1 cellular context compared by ENCODE assay signal in the genomic region with DNA sequence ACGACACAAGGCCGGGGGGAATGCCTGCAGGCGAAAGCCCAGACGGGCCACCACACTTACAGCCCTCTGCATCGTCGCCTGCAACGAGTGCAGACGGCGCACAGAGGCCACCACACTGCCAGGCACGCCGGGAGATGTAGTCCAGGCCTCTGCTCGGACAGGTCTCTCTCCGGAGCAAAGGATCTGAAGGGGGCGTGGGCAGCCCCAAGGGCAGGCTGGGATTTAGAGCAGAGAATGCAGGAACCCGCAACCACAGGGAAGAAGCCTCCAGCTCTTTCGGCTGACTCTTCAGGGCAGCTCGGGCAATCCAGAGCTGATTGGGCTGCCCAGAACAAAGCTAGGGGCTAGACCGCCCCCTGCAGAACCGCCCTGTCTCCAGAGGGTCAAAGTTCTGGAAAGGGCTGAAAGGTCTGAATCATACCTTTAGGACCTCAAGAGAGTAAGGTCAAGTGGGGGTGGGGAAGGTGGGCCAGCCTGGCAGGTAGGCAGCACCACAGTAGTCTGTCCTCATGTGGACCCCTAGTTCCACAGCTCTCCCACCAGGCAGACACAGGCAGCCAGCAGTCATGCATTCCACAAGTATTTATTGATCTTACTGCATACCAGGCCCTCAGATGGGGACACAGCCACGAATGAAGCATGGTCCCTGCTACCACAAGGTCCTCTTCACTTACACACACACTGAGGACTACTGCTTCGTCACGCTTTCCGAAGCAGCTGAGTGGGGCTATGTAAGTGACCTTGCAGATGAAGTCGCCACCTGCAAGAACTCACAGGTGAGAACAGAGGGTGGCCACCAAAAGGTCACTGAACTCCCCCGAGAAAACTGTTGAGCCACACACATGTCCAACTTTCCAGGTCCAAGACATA.
TF ChIP-seq lines count a peak whose summit lies in the region.

A gene with protein sequence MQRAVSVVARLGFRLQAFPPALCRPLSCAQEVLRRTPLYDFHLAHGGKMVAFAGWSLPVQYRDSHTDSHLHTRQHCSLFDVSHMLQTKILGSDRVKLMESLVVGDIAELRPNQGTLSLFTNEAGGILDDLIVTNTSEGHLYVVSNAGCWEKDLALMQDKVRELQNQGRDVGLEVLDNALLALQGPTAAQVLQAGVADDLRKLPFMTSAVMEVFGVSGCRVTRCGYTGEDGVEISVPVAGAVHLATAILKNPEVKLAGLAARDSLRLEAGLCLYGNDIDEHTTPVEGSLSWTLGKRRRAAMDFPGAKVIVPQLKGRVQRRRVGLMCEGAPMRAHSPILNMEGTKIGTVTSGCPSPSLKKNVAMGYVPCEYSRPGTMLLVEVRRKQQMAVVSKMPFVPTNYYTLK (minus strand): TSS at position 95 of the 870 bp plus-strand sequence. CDS start 23 bp downstream, at position 72.

TF ChIP-seq in H1, 55 proteins besides CTCF, POLR2A, EP300 and RAD21 (continued from another document):
- TF ChIP-seq POLR2AphosphoS5 (IDR thresholded peaks at IDR 0.05; ENCODE audit: low read depth, low read length) (peak; percentile 78), YY1 (IDR thresholded peaks at IDR 0.05; ENCODE audit: low read depth, low read length) (0 out of 2 replicates have a peak, but pooled peaks have one; percentile 3), KDM4A (IDR thresholded peaks at IDR 0.05; ENCODE audit: low read depth, low read length, severe bottlenecking) (peak; percentile 95), CBX8 (IDR thresholded peaks at IDR 0.05; ENCODE audit: borderline replicate concordance, low read depth, low read length) (no peak), NANOG (IDR thresholded peaks at IDR 0.05; ENCODE audit: insufficient read depth, low read depth, low read length, poor library complexity, severe bottlenecking) (no peak)
